9 cellular contexts compared by ENCODE assay signal in the genomic region with DNA sequence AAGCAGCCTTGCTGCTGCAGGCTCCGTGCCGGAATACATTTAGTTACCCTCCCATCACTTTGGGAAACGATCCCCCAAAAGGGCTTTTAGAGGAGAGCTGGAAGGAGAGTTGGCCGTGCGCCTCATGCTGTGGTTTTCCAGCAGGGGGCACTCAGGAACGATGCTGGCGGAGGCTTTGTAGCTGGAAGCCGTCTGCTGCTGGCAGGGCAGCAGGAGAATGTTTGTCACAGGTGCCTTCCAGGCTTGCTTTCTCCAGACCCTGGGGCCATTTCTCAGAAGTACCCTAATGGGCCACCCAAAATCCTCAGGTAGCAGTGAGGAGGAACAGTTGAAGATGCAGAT.
DNase-seq lines count a peak whose midpoint lies in the region; ATAC-seq, FAIRE-seq and TF ChIP-seq lines count a peak whose summit lies in the region.
"Had no signal": no experiment of that assay in that cellular context is flagged by ENCODE, and none has a peak within 500 bp of the region (broad histone marks: within the 10 kb centered on the region; RNA-seq: fewer than 3 reads in every experiment).

No MANE protein-coding gene starts in this region.

- H3K4me3 ChIP-seq in choroid plexus epithelial cell (ENCODE audit: low read depth, low read length) = no peak overlapping the region

- no peak overlapping the region for H3K27ac ChIP-seq in substantia nigra (ENCODE audit: low read depth, low read length, poor library complexity, severe bottlenecking)

- no peak for DNase-seq in D721Med (ENCODE audit: insufficient read length, low spot score)
- peak; percentile 50 to 55 for DNase-seq in Kasumi-1 (lab: John Stamatoyannopoulos, UW)
- DNase-seq in UCSD-AML1 (lab: John Stamatoyannopoulos, UW; ENCODE audit: unreplicated experiment) = peak; percentile 28
- peak; percentile 71 for DNase-seq in choroid plexus epithelial cell (ENCODE audit: low read depth)
- peak; percentile 81 for DNase-seq in medulla oblongata (ENCODE audit: extremely low spot score)
- DNase-seq in substantia nigra (lab: John Stamatoyannopoulos, UW) = peak in 44 of 49 donors; percentile 13 to 79 (median 64)
- DNase-seq: naive B cell had no signal

- peak; percentile 68 for TF ChIP-seq CTCF in D721Med (IDR thresholded peaks at IDR 0.05; ENCODE audit: insufficient read depth, missing control alignments)
- TF ChIP-seq CTCF in choroid plexus epithelial cell (conservative IDR thresholded peaks at IDR 0.05; ENCODE audit: low read depth, low read length) = peak; percentile 95

- no peak for ATAC-seq in GM21737 (IDR thresholded peaks at IDR 0.05; ENCODE audit: unreplicated experiment)
- no peak for ATAC-seq in HG02870 (IDR thresholded peaks at IDR 0.05; ENCODE audit: unreplicated experiment)

- FAIRE-seq in D721Med (lab: Jason Lieb, UNC) = no peak
